ENCODE assay signal across 1 cellular context in the genomic region with DNA sequence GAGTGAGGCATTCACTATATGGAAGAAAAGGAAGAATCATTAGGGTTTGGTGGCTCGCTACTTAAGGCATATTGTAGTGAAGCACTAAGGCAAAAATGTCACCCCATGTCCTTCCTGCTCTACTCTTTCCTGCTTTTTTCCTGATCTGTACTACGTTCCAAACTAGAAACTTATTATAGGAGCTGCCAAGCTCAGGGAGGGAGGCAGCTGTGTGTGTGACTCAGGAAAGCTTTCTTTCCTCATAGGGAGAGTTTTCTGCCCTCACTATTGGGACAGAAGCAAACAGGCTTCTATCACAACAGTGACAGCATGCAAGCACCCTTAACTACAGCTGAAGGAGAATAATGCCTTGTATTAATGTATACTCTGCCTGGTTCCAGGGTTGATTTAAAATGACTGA.
TF ChIP-seq lines count a peak whose summit lies in the region.

No MANE protein-coding gene starts in this region.

TF ChIP-seq in endothelial cell of umbilical vein, 7 proteins besides CTCF, POLR2A, EP300 and RAD21:
- TF ChIP-seq MYC (IDR thresholded peaks at IDR 0.05; ENCODE audit: low read depth, low read length) = no peak
- TF ChIP-seq POLR2AphosphoS5 (IDR thresholded peaks at IDR 0.05; ENCODE audit: insufficient read depth, low read depth, low read length) = no peak
- no peak for TF ChIP-seq GATA2 (IDR thresholded peaks at IDR 0.05; ENCODE audit: insufficient read depth, insufficient read length, low read depth, low read length)
- no peak for TF ChIP-seq JUN (IDR thresholded peaks at IDR 0.05; ENCODE audit: borderline replicate concordance, insufficient read depth, insufficient read length, low read depth)
- TF ChIP-seq EZH2 (IDR thresholded peaks at IDR 0.05; ENCODE audit: borderline replicate concordance, low read depth, low read length, severe bottlenecking) = no peak
- TF ChIP-seq, protein P1, sequence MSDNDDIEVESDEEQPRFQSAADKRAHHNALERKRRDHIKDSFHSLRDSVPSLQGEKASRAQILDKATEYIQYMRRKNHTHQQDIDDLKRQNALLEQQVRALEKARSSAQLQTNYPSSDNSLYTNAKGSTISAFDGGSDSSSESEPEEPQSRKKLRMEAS (IDR thresholded peaks at IDR 0.05; ENCODE audit: insufficient read depth, insufficient read length) = no peak
- no peak for TF ChIP-seq FOS (IDR thresholded peaks at IDR 0.05; ENCODE audit: borderline replicate concordance, insufficient read depth, low read length)
